ENCODE assay signal across 1 cellular context in genomic region chr14:31456841-31457664, GRCh38.
TF ChIP-seq lines count a peak whose summit lies in the region.

DTD2 (minus strand) TSS chr14:31457506; CDS start chr14:31457393, 113 bp downstream.

TF ChIP-seq in HepG2, 621 proteins besides CTCF, POLR2A, EP300 and RAD21 (continued from another document and continues in another):
- TF ChIP-seq ZBTB40 (IDR thresholded peaks at IDR 0.05) (no peak), ZBTB40 (CRISPR knock-in tag; IDR thresholded peaks at IDR 0.05) (peak; percentile 97), ZNF761 (CRISPR knock-in tag; conservative IDR thresholded peaks at IDR 0.05) (peak; percentile 100), SAP130 (CRISPR knock-in tag; IDR thresholded peaks at IDR 0.05; ENCODE audit: low read depth) (peak; percentile 99), SNRNP70 (IDR thresholded peaks at IDR 0.05; ENCODE audit: low read depth, low read length) (no peak), ZFP41 (CRISPR knock-in tag; IDR thresholded peaks at IDR 0.05; ENCODE audit: borderline replicate concordance) (peak; percentile 100), MXI1 (IDR thresholded peaks at IDR 0.05; ENCODE audit: borderline replicate concordance, low read depth, low read length) (peak; percentile 98), ZNF597 (CRISPR knock-in tag; IDR thresholded peaks at IDR 0.05) (peak; percentile 82; the same call in 1 of the 2 replicates), NCOR1 (IDR thresholded peaks at IDR 0.05; ENCODE audit: borderline replicate concordance, low read length) (peak; percentile 33), ZNF704 (CRISPR knock-in tag; IDR thresholded peaks at IDR 0.05; ENCODE audit: borderline replicate concordance) (peak; percentile 100), ZNF101 (CRISPR knock-in tag; IDR thresholded peaks at IDR 0.05; ENCODE audit: borderline replicate concordance, low read depth) (peak; percentile 99; the same call in 1 of the 2 replicates), CENPX (CRISPR knock-in tag; IDR thresholded peaks at IDR 0.05) (no peak), REL (CRISPR knock-in tag; conservative IDR thresholded peaks at IDR 0.05) (peak; percentile 99), CBX5 (CRISPR knock-in tag; IDR thresholded peaks at IDR 0.05; ENCODE audit: borderline replicate concordance) (peak; percentile 94), ZSCAN5A (CRISPR knock-in tag; IDR thresholded peaks at IDR 0.05; ENCODE audit: borderline replicate concordance) (peak; percentile 99), MAFK (conservative IDR thresholded peaks at IDR 0.05 in 1 of 2, IDR thresholded peaks at IDR 0.05 in 1 of 2; ENCODE audit: low read length in 2 of 2) (no peak; a peak in 1 of 4 replicates), HNF4G (IDR thresholded peaks at IDR 0.05; ENCODE audit: borderline replicate concordance, low read depth, low read length) (peak; percentile 16; the same call in 1 of the 2 replicates), HNF4G (CRISPR knock-in tag; IDR thresholded peaks at IDR 0.05; ENCODE audit: borderline replicate concordance, low read depth) (peak; percentile 97), ZNF777 (CRISPR knock-in tag; IDR thresholded peaks at IDR 0.05) (peak; percentile 89), ZNF703 (CRISPR knock-in tag; IDR thresholded peaks at IDR 0.05; ENCODE audit: borderline replicate concordance) (peak; percentile 91; the same call in 1 of the 2 replicates), ZBTB8A (CRISPR knock-in tag; IDR thresholded peaks at IDR 0.05; ENCODE audit: borderline replicate concordance, low read depth) (peak; percentile 99), PPARG (CRISPR knock-in tag; conservative IDR thresholded peaks at IDR 0.05) (peak; percentile 97), ZSCAN22 (CRISPR knock-in tag; IDR thresholded peaks at IDR 0.05) (peak; percentile 93), SPEN (CRISPR knock-in tag; IDR thresholded peaks at IDR 0.05; ENCODE audit: low read depth) (peak; percentile 99), ATF6 (CRISPR knock-in tag; conservative IDR thresholded peaks at IDR 0.05) (no peak), ZNF569 (CRISPR knock-in tag; IDR thresholded peaks at IDR 0.05; ENCODE audit: borderline replicate concordance) (peak; percentile 100), MYPOP (CRISPR knock-in tag; IDR thresholded peaks at IDR 0.05) (peak; percentile 99), NFIB (CRISPR knock-in tag; IDR thresholded peaks at IDR 0.05; ENCODE audit: borderline replicate concordance) (no peak), ZNF839 (CRISPR knock-in tag; IDR thresholded peaks at IDR 0.05; ENCODE audit: borderline replicate concordance) (peak; percentile 100), ZXDC (CRISPR knock-in tag; IDR thresholded peaks at IDR 0.05) (peak; percentile 98), NR2F1 (CRISPR knock-in tag; IDR thresholded peaks at IDR 0.05) (peak; percentile 64 to 73; a peak in 3 of 4 replicates), KMT2B (CRISPR knock-in tag; IDR thresholded peaks at IDR 0.05) (peak; percentile 100), PHF5A (CRISPR knock-in tag; IDR thresholded peaks at IDR 0.05; ENCODE audit: low read depth, unreplicated experiment) (peak; percentile 98), ZNF598 (CRISPR knock-in tag; IDR thresholded peaks at IDR 0.05; ENCODE audit: borderline replicate concordance) (peak; percentile 100), DZIP1 (CRISPR knock-in tag; IDR thresholded peaks at IDR 0.05) (peak; percentile 99), ZNF766 (CRISPR knock-in tag; IDR thresholded peaks at IDR 0.05; ENCODE audit: borderline replicate concordance) (peak; percentile 100), MED1 (CRISPR knock-in tag; IDR thresholded peaks at IDR 0.05) (peak; percentile 95), ZNF567 (CRISPR knock-in tag; IDR thresholded peaks at IDR 0.05; ENCODE audit: borderline replicate concordance) (peak; percentile 100)
